8 cellular contexts compared by ENCODE assay signal in genomic region chr14:63727736-63728728, GRCh38. TPM values are rescaled to one million over a fixed set of nuclear protein-coding genes. Genes with fewer than 3 reads are reported as not detected.
DNase-seq lines count a peak whose midpoint lies in the region; ATAC-seq and TF ChIP-seq lines count a peak whose summit lies in the region.

SGPP1 (minus strand) TSS chr14:63728065; CDS start chr14:63727944, 121 bp downstream.

- H3K27me3 ChIP-seq in SJSA1 (replicated peaks) (no peaks in the 10 kb centered on the region), gastroesophageal sphincter (no peaks in the 10 kb centered on the region)

- H3K4me3 ChIP-seq in SJSA1 (peak within 1 kb of the TSS; percentile 100), gastroesophageal sphincter (peak within 1 kb of the TSS; percentile 95 to 99)

- peaks cover 21 to 28% (median 26%) of the 10 kb centered on the region in 3 donors for H3K4me1 Mint-ChIP-seq in IgD-negative memory B cell

- no peaks in the 10 kb centered on the region for H3K27me3 Mint-ChIP-seq in IgD-negative memory B cell

- peak within 1 kb of the TSS; percentile 96 to 100 (median 99) for H3K4me3 Mint-ChIP-seq in IgD-negative memory B cell

- H3K9me3 Mint-ChIP-seq in IgD-negative memory B cell = no peaks in the 10 kb centered on the region

- H3K9me3 ChIP-seq in SJSA1 (replicated peaks) (peaks cover 2% of the 10 kb centered on the region; the same call in 1 of the 2 replicates), gastroesophageal sphincter (no peaks in the 10 kb centered on the region)

- H3K4me1 ChIP-seq in SJSA1 (replicated peaks) (peaks cover 9% of the 10 kb centered on the region; the same call in 1 of the 2 replicates), gastroesophageal sphincter (peaks cover 0 to 39% (median 3%) of the 10 kb centered on the region in 3 donors)

- peaks cover 6% of the 10 kb centered on the region for H3K36me3 ChIP-seq in SJSA1
- H3K36me3 ChIP-seq in gastroesophageal sphincter = no peaks in the 10 kb centered on the region

- WGBS in gastroesophageal sphincter (ENCODE audit: low coverage in 1 of 2), 2 donors = 8% methylated on average over 2 to 11 of the region's 88 CpGs

- peaks cover 1% of the 10 kb centered on the region for H3K36me3 Mint-ChIP-seq in IgD-negative memory B cell

- peak; percentile 67 to 72 for TF ChIP-seq POLR2A in gastroesophageal sphincter (IDR thresholded peaks at IDR 0.05)

- peak within 1 kb of the TSS; percentile 93 to 98 (median 97) for H3K27ac Mint-ChIP-seq in IgD-negative memory B cell

- TF ChIP-seq CTCF in gastroesophageal sphincter (IDR thresholded peaks at IDR 0.05) = peak in 3 of 4 experiments; percentile 46 to 54 (median 51)

- DNase-seq in Daoy (ENCODE audit: low read depth) = peak; percentile 85
- peak; percentile 71 to 76 for DNase-seq in SJSA1 (ENCODE audit: low read depth in 1 of 2, low spot score in 2 of 2)
- peak; percentile 79 for DNase-seq in activated naive CD4-positive, alpha-beta T cell treated with Interleukin-2 at 50 U/mL for 16 hours
- DNase-seq in nucleus accumbens (lab: John Stamatoyannopoulos, UW) = peak in 54 of 56 donors; percentile 17 to 89 (median 66)
- DNase-seq in superior temporal gyrus (ENCODE audit: extremely low spot score) = peak; percentile 61

- H3K27ac ChIP-seq in SJSA1 = peak within 1 kb of the TSS; percentile 66
- H3K27ac ChIP-seq in gastroesophageal sphincter = peak within 1 kb of the TSS; percentile 82 to 96 (median 90)

- peak; percentile 73 for ATAC-seq in GM21576 (IDR thresholded peaks at IDR 0.05; ENCODE audit: unreplicated experiment)
- peak; percentile 95 for ATAC-seq in gastroesophageal sphincter

- TF ChIP-seq EP300 in gastroesophageal sphincter (IDR thresholded peaks at IDR 0.05) = no peak

RNA-seq across cellular contexts. Expression of gene SGPP1, which starts in this region (rescaled TPM):
- 24.6 and 31.1 TPM in 2 replicates for total RNA-seq in Daoy (2014; rRNA removed; shearing (Covaris generic))
- 30.5 TPM for polyA plus RNA-seq in IgD-negative memory B cell
- 33.2 and 34.6 TPM in 2 replicates for total RNA-seq in SJSA1 (2014; rRNA removed; shearing (Covaris generic))
- 10 to 100 TPM; 14.9 to 28.9 (median 17.9) TPM for total RNA-seq in gastroesophageal sphincter

Comparison
In these comparisons a context has a peak if more than half of its experiments do, and no peak if none do; other contexts are left out.
1. Peak in every context shown above with its lines: DNase-seq, ATAC-seq, H3K4me3 ChIP-seq and H3K27ac ChIP-seq.